Comparison of ENCODE assay signal across 14 cellular contexts in genomic region chr3:172321035-172321434, GRCh38.
DNase-seq lines count a peak whose midpoint lies in the region; ATAC-seq and TF ChIP-seq lines count a peak whose summit lies in the region.
"Had no signal": no experiment of that assay in that cellular context is flagged by ENCODE, and none has a peak within 500 bp of the region (broad histone marks: within the 10 kb centered on the region; RNA-seq: fewer than 3 reads in every experiment).

No MANE protein-coding gene starts in this region.

- H3K4me3 ChIP-seq in IMR-90 (ENCODE audit: insufficient read depth, low read depth, low read length) (no peak overlapping the region), mammary epithelial cell (replicated peaks in 1 of 3; ENCODE audit: insufficient read depth in 1 of 3, low read depth in 2 of 3, low read length in 3 of 3) (no peak overlapping the region), stomach (no peak overlapping the region)
- H3K4me3 ChIP-seq: SJCRH30, tibial nerve had no signal

- intact Hi-C loops in IMR-90 (cut with micrococcal nuclease) (no loop called here), mammary epithelial cell (cut with micrococcal nuclease) (no loop called here), stomach (cut with DNase I; ENCODE audit: low total_unique reads) (no loop called here), sciatic nerve (cut with DNase I) (no loop called here)

- no peak overlapping the region for H3K23ac ChIP-seq in IMR-90 (ENCODE audit: low read depth, low read length)

- no peaks in the 10 kb centered on the region for H3K27me3 Mint-ChIP-seq in T-helper 17 cell
- H3K27me3 Mint-ChIP-seq: brain, naive B cell had no signal

- H3K27me3 ChIP-seq in IMR-90 (ENCODE audit: control insufficient read depth, insufficient read depth, low read length): no peaks in the 10 kb centered on the region
- H3K27me3 ChIP-seq in mammary epithelial cell (ENCODE audit: insufficient read depth, low read length): no peaks in the 10 kb centered on the region
- no peaks in the 10 kb centered on the region for H3K27me3 ChIP-seq in stomach
- H3K27me3 ChIP-seq: SJCRH30, tibial nerve had no signal

- H3K4me2 ChIP-seq in IMR-90 (ENCODE audit: low read depth, low read length) (no peak overlapping the region), mammary epithelial cell (ENCODE audit: insufficient read depth, low read depth, low read length) (no peak overlapping the region)

- H3K4ac ChIP-seq in IMR-90 (ENCODE audit: low read depth, low read length): no peak overlapping the region

- TF ChIP-seq POLR2A in IMR-90 (IDR thresholded peaks at IDR 0.05; ENCODE audit: low read depth, low read length) (no peak), stomach (IDR thresholded peaks at IDR 0.05) (no peak)

- H3K36me3 ChIP-seq in IMR-90 (ENCODE audit: control insufficient read depth, insufficient read depth, low read length) (peaks cover 41% of the 10 kb centered on the region), mammary epithelial cell (ENCODE audit: insufficient read depth, low read length) (peaks cover 10% of the 10 kb centered on the region), stomach (peaks cover 0 to 38% (median 32%) of the 10 kb centered on the region in 4 donors)

- no peak overlapping the region for H2AK5ac ChIP-seq in IMR-90 (ENCODE audit: low read depth, low read length)

- peaks cover 2% of the 10 kb centered on the region for H3K36me3 Mint-ChIP-seq in T-helper 17 cell (ENCODE audit: low read depth)

- H3K9me3 ChIP-seq in IMR-90 (ENCODE audit: control insufficient read depth, insufficient read depth, low read length): no peaks in the 10 kb centered on the region
- no peaks in the 10 kb centered on the region for H3K9me3 ChIP-seq in mammary epithelial cell (replicated peaks; ENCODE audit: insufficient read depth, low read length)
- H3K9me3 ChIP-seq in stomach: no peaks in the 10 kb centered on the region
- H3K9me3 ChIP-seq in T-helper 17 cell (ENCODE audit: control insufficient read depth, low read length, poor library complexity, severe bottlenecking): no peaks in the 10 kb centered on the region
- H3K9me3 ChIP-seq: tibial nerve had no signal

- POLR2A ChIA-PET in IMR-90 (lab: Charles Lee; ENCODE audit: unreplicated experiment): no interaction called here

- H2AFZ ChIP-seq in IMR-90 (replicated peaks; ENCODE audit: low read length, poor library complexity): no peak overlapping the region
- no peak overlapping the region for H2AFZ ChIP-seq in mammary epithelial cell (ENCODE audit: low read depth, low read length)

- H4K8ac ChIP-seq in IMR-90 (ENCODE audit: low read depth in 2 of 2, low read length in 2 of 2): no peak overlapping the region

- peaks cover 10% of the 10 kb centered on the region for H3K4me1 Mint-ChIP-seq in T-helper 17 cell
- H3K4me1 Mint-ChIP-seq: naive B cell had no signal

- peak; percentile 17 for DNase-seq in DMS53 (lab: John Stamatoyannopoulos, UW)
- DNase-seq in DMS53 treated with DMSO at 0.1 percent for 48 hours (lab: John Stamatoyannopoulos, UW; ENCODE audit: unreplicated experiment): no peak
- DNase-seq in IMR-90: peak; percentile 20
- no peak for DNase-seq in mammary epithelial cell
- no peak for DNase-seq in stomach
- DNase-seq in sciatic nerve (ENCODE audit: low spot score): no peak
- DNase-seq in GM03348 (ENCODE audit: low spot score): no peak
- DNase-seq in T-helper 17 cell: no peak
- DNase-seq: activated CD8-positive, alpha-beta memory T cell treated with anti-CD3 and anti-CD28 coated beads for 24 hours; naive B cell; SJCRH30; stimulated activated CD4-positive, alpha-beta T cell treated with anti-CD3 and anti-CD28 coated beads, Interleukin-2, amount 100 ng/mL, for 48 hours had no signal

- peaks cover 7% of the 10 kb centered on the region for H3K79me2 ChIP-seq in mammary epithelial cell (ENCODE audit: insufficient read depth, low read length)

- in situ Hi-C loops in IMR-90 (cut with MboI; ENCODE audit: low sequenced_read_pairs): no loop called here
- in situ Hi-C loops in mammary epithelial cell (cut with MboI; ENCODE audit: low sequenced_read_pairs in 2 of 2): no loop called here

- no peak overlapping the region for H2BK15ac ChIP-seq in IMR-90 (ENCODE audit: low read depth, low read length)

- ATAC-seq in IMR-90 (ENCODE audit: low read depth): no peak
- ATAC-seq in sciatic nerve: no peak
- ATAC-seq in T-helper 17 cell: no peak

- H3K9me1 ChIP-seq in IMR-90 (ENCODE audit: insufficient read depth, low read length): peaks cover 42% of the 10 kb centered on the region

- BruUV-seq in IMR-90 (replicated peaks; lab: Mats Ljungman, UMichigan) (no TSS peak), mammary epithelial cell (replicated peaks; lab: Mats Ljungman, UMichigan) (no TSS peak)

- no CpG with 5 or more reads among the region's 2 CpGs for WGBS in IMR-90 (ENCODE audit: extremely low coverage in 2 of 2, insufficient read length in 1 of 2), 2 experiments
- 56% methylated on average over 2 of the region's 2 CpGs for WGBS in mammary epithelial cell (ENCODE audit: low coverage, missing lambda C conversion rate)
- 57 to 67% (median 61%) methylated on average over 2 of the region's 2 CpGs for WGBS in stomach, 5 donors

- dilution Hi-C loops in IMR-90 (cut with HindIII; ENCODE audit: low sequenced_read_pairs, unreplicated experiment): no loop called here
- dilution Hi-C loops in mammary epithelial cell (cut with HindIII; ENCODE audit: low sequenced_read_pairs): no loop called here

- H2BK20ac ChIP-seq in IMR-90 (ENCODE audit: low read depth, low read length): no peak overlapping the region

- H4K5ac ChIP-seq in IMR-90 (ENCODE audit: low read depth, low read length): no peak overlapping the region

- no peak overlapping the region for H2BK120ac ChIP-seq in IMR-90 (ENCODE audit: low read depth, low read length)

- TF ChIP-seq CTCF in IMR-90 (conservative IDR thresholded peaks at IDR 0.05; ENCODE audit: low read depth, low read length): no peak
- no peak for TF ChIP-seq CTCF in mammary epithelial cell (conservative IDR thresholded peaks at IDR 0.05 in 1 of 2, IDR thresholded peaks at IDR 0.05 in 1 of 2; ENCODE audit: extremely low read depth in 1 of 2, insufficient read depth in 1 of 2, low read depth in 1 of 2, low read length in 2 of 2)
- TF ChIP-seq CTCF in stomach (IDR thresholded peaks at IDR 0.05): no peak

- H2AK9ac ChIP-seq in IMR-90 (replicated peaks; ENCODE audit: low read depth, low read length, poor library complexity): no peak overlapping the region

- H4K20me1 ChIP-seq in IMR-90 (ENCODE audit: insufficient read depth, low read length): peaks cover 19% of the 10 kb centered on the region; the same call in 1 of the 2 replicates
- no peaks in the 10 kb centered on the region for H4K20me1 ChIP-seq in mammary epithelial cell (ENCODE audit: insufficient read depth, low read length)

- no peak overlapping the region for H3K27ac Mint-ChIP-seq in T-helper 17 cell
- H3K27ac Mint-ChIP-seq: naive B cell had no signal

- H3K9ac ChIP-seq in IMR-90 (ENCODE audit: low read depth, low read length) (no peak overlapping the region), mammary epithelial cell (ENCODE audit: insufficient read depth, low read length) (no peak overlapping the region)

- no peak overlapping the region for H3K18ac ChIP-seq in IMR-90 (ENCODE audit: low read depth, low read length)

- H3K56ac ChIP-seq in IMR-90 (ENCODE audit: extremely low read depth, insufficient read depth, low read length): no peak overlapping the region

- H3K4me3 Mint-ChIP-seq in T-helper 17 cell: no peak overlapping the region
- H3K4me3 Mint-ChIP-seq: brain had no signal

- TF ChIP-seq EP300 in stomach (IDR thresholded peaks at IDR 0.05): no peak

- H3K27ac ChIP-seq in IMR-90 (ENCODE audit: insufficient read depth, low read length): no peak overlapping the region
- peak overlapping the region; percentile 7 for H3K27ac ChIP-seq in mammary epithelial cell (ENCODE audit: insufficient read depth, low read depth, low read length)
- H3K27ac ChIP-seq in stomach: peak overlapping the region in 3 of 5 donors; percentile 74 to 82 (median 78)
- H3K27ac ChIP-seq: SJCRH30 had no signal

- no peak overlapping the region for H4K91ac ChIP-seq in IMR-90 (ENCODE audit: insufficient read depth, low read depth, low read length)

- peaks cover 44 to 72% of the 10 kb centered on the region in 2 experiments for H3K79me1 ChIP-seq in IMR-90 (ENCODE audit: low read depth in 1 of 2, low read length in 2 of 2)

- peaks cover 30% of the 10 kb centered on the region for H3K4me1 ChIP-seq in IMR-90 (ENCODE audit: control insufficient read depth, insufficient read depth, low read length)
- peaks cover 36% of the 10 kb centered on the region for H3K4me1 ChIP-seq in mammary epithelial cell (ENCODE audit: insufficient read depth, low read length)
- peaks cover 28 to 76% (median 47%) of the 10 kb centered on the region in 4 donors for H3K4me1 ChIP-seq in stomach

- H2BK5ac ChIP-seq in IMR-90 (ENCODE audit: low read depth, low read length, poor library complexity, severe bottlenecking): no peak overlapping the region

- H3K14ac ChIP-seq in IMR-90 (replicated peaks; ENCODE audit: low read depth, low read length): no peak overlapping the region

- TF ChIP-seq RAD21 in IMR-90 (IDR thresholded peaks at IDR 0.05; ENCODE audit: low read length): no peak

- CTCF ChIA-PET in IMR-90 (lab: Yijun Ruan, JAX) (interaction anchor here (1.6 kb wide), 1 partner anchor 11 kb away, joined by 11 read pairs; no protein-coding TSS in a partner anchor), mammary epithelial cell (lab: Charles Lee; ENCODE audit: low non-redundant PET) (no interaction called here)

TF ChIP-seq in IMR-90, 13 proteins besides CTCF, POLR2A, EP300 and RAD21 (continues in another document):
- no peak for TF ChIP-seq MXI1 (IDR thresholded peaks at IDR 0.05; ENCODE audit: borderline replicate concordance, low read depth, low read length)
- no peak for TF ChIP-seq USF2 (IDR thresholded peaks at IDR 0.05; ENCODE audit: low read depth, low read length)
- no peak for TF ChIP-seq RCOR1 (IDR thresholded peaks at IDR 0.05; ENCODE audit: insufficient replicate concordance, low read length)
- no peak for TF ChIP-seq RFX5 (IDR thresholded peaks at IDR 0.05; ENCODE audit: low read depth, low read length)
- TF ChIP-seq NFE2L2 (IDR thresholded peaks at IDR 0.05; ENCODE audit: low read depth, low read length): no peak
- TF ChIP-seq MAZ (IDR thresholded peaks at IDR 0.05; ENCODE audit: borderline replicate concordance, low read depth, low read length): no peak
- no peak for TF ChIP-seq CHD1 (IDR thresholded peaks at IDR 0.05; ENCODE audit: low read depth, low read length)
- no peak for TF ChIP-seq SMC3 (IDR thresholded peaks at IDR 0.05; ENCODE audit: low read depth, low read length)

Comparison
In these comparisons a context has a peak if more than half of its experiments do, and no peak if none do; other contexts are left out.
1. DNase-seq: peak in DMS53 (single experiment) and IMR-90 (single experiment); none in DMS53 treated with DMSO at 0.1 percent for 48 hours (single experiment), mammary epithelial cell (single experiment), stomach (single experiment), sciatic nerve (single experiment), GM03348 (single experiment) and T-helper 17 cell (0 of 3).